Comparison of ENCODE assay signal across 1 cellular context in genomic region chr20:47432251-47433210, GRCh38.
A peak's percentile ranks its signal among the peaks of the same experiment; 100 is the strongest.
TF ChIP-seq lines count a peak whose summit lies in the region.

No MANE protein-coding gene starts in this region.

TF ChIP-seq in K562, 482 proteins besides CTCF, POLR2A, EP300 and RAD21 (continued from another document):
- TF ChIP-seq FOXK2 (conservative IDR thresholded peaks at IDR 0.05 in 1 of 2, IDR thresholded peaks at IDR 0.05 in 1 of 2; ENCODE audit: low read depth in 2 of 2) (0 out of 4 replicates have a peak, but pooled peaks of 1 of the 2 experiments have one; percentile 26), ZBTB40 (IDR thresholded peaks at IDR 0.05) (peak; percentile 64; the same call in 1 of the 2 replicates), ZBTB40 (CRISPR knock-in tag; IDR thresholded peaks at IDR 0.05) (no peak), ZBTB33 (CRISPR knock-in tag; IDR thresholded peaks at IDR 0.05) (no peak), E2F8 (IDR thresholded peaks at IDR 0.05; ENCODE audit: low read depth, partially characterized antibody) (peak; percentile 38), ZC3H8 (IDR thresholded peaks at IDR 0.05) (0 out of 2 replicates have a peak, but pooled peaks have one; percentile 48), MTA1 (IDR thresholded peaks at IDR 0.05; ENCODE audit: borderline replicate concordance) (peak; percentile 91), NONO (IDR thresholded peaks at IDR 0.05; ENCODE audit: low read depth in 2 of 2, low read length in 1 of 2) (no peak), NR2C2 (CRISPR knock-in tag; IDR thresholded peaks at IDR 0.05) (no peak), NR2C2 (tag; IDR thresholded peaks at IDR 0.05) (peak; percentile 25; the same call in 1 of the 2 replicates)
- TF ChIP-seq, protein P1, sequence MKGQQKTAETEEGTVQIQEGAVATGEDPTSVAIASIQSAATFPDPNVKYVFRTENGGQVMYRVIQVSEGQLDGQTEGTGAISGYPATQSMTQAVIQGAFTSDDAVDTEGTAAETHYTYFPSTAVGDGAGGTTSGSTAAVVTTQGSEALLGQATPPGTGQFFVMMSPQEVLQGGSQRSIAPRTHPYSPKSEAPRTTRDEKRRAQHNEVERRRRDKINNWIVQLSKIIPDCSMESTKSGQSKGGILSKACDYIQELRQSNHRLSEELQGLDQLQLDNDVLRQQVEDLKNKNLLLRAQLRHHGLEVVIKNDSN (CRISPR knock-in tag; IDR thresholded peaks at IDR 0.05) = peak; percentile 79
- TF ChIP-seq, protein P2, sequence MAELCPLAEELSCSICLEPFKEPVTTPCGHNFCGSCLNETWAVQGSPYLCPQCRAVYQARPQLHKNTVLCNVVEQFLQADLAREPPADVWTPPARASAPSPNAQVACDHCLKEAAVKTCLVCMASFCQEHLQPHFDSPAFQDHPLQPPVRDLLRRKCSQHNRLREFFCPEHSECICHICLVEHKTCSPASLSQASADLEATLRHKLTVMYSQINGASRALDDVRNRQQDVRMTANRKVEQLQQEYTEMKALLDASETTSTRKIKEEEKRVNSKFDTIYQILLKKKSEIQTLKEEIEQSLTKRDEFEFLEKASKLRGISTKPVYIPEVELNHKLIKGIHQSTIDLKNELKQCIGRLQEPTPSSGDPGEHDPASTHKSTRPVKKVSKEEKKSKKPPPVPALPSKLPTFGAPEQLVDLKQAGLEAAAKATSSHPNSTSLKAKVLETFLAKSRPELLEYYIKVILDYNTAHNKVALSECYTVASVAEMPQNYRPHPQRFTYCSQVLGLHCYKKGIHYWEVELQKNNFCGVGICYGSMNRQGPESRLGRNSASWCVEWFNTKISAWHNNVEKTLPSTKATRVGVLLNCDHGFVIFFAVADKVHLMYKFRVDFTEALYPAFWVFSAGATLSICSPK (IDR thresholded peaks at IDR 0.05; ENCODE audit: borderline replicate concordance) = 0 out of 2 replicates have a peak, but pooled peaks have one; percentile 59
